1 cellular context compared by ENCODE assay signal in genomic region chr5:149113669-149114068, GRCh38.
TF ChIP-seq lines count a peak whose summit lies in the region.

No MANE protein-coding gene starts in this region.

TF ChIP-seq in HCT116, 20 proteins besides CTCF, POLR2A, EP300 and RAD21 (continued from another document):
- TF ChIP-seq, protein P1, sequence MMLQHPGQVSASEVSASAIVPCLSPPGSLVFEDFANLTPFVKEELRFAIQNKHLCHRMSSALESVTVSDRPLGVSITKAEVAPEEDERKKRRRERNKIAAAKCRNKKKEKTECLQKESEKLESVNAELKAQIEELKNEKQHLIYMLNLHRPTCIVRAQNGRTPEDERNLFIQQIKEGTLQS (IDR thresholded peaks at IDR 0.05): no peak
- TF ChIP-seq EZH2 (IDR thresholded peaks at IDR 0.05) (no peak), SP1 (IDR thresholded peaks at IDR 0.05; ENCODE audit: low read depth) (0 out of 2 replicates have a peak, but pooled peaks have one; percentile 31), ZFX (IDR thresholded peaks at IDR 0.05) (no peak), CBX3 (IDR thresholded peaks at IDR 0.05; ENCODE audit: low read depth) (no peak), YY1 (IDR thresholded peaks at IDR 0.05; ENCODE audit: extremely low read depth, insufficient replicate concordance, low read depth, low read length) (no peak), CEBPB (IDR thresholded peaks at IDR 0.05; ENCODE audit: low read depth) (peak; percentile 88), POLR2AphosphoS5 (IDR thresholded peaks at IDR 0.05; ENCODE audit: low read depth, low read length) (no peak), ZNF274 (IDR thresholded peaks at IDR 0.05; ENCODE audit: low read depth, low read length) (no peak), FOSL1 (IDR thresholded peaks at IDR 0.05; ENCODE audit: low read depth) (peak; percentile 51)
- TF ChIP-seq, protein P2, sequence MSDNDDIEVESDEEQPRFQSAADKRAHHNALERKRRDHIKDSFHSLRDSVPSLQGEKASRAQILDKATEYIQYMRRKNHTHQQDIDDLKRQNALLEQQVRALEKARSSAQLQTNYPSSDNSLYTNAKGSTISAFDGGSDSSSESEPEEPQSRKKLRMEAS (IDR thresholded peaks at IDR 0.05): no peak
TF ChIP-seq in HCT116: peak in this region for 3.
